ENCODE assay signal across 17 cellular contexts in the genomic region with DNA sequence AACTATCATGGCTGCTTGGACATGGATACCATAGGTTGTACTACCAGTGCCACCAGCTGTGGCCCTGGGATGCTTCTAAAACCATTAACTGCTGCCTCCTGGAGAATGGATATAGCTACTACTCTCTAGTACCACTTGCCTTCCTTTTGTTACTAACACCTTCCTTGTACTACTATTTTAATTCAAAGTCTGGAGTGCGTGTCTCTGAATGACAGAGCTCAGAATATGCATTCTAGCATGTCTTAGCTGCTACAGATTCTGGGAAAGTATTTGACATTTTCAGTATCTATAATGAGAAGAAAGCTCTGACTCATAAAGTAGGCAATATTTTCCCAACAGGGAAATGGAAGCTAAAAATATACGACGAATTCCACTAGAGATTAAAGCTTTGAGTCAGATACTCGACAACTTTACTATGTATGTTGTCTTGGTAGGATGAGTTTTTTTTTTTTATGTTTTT.
DNase-seq lines count a peak whose midpoint lies in the region; ATAC-seq and FAIRE-seq lines count a peak whose summit lies in the region.
"Had no signal": no experiment of that assay in that cellular context is flagged by ENCODE, and none has a peak within 500 bp of the region (broad histone marks: within the 10 kb centered on the region; RNA-seq: fewer than 3 reads in every experiment).

No MANE protein-coding gene starts in this region.

- no peaks in the 10 kb centered on the region for H3K36me3 Mint-ChIP-seq in activated T-cell treated with anti-CD3 and anti-CD28 coated beads, Interleukin-2, amount 50 U/mL, for 24 hours (ENCODE audit: low read depth)
- H3K36me3 Mint-ChIP-seq in stimulated activated naive CD8-positive, alpha-beta T cell treated with anti-CD3 and anti-CD28 coated beads, Interleukin-15, Interleukin-2, amounts not matched to agents 100 ng/mL and 50 ng/mL, for 24 hours (ENCODE audit: low read depth): no peaks in the 10 kb centered on the region

- peak overlapping the region; percentile 78; the same call in 1 of the 2 replicates for H3K27ac ChIP-seq in SK-N-MC
- H3K27ac ChIP-seq: skin epidermis had no signal

- DNase-seq in activated T-cell treated with anti-CD3 and anti-CD28 coated beads, Interleukin-2, amount 50 U/mL, for 24 hours: no peak
- DNase-seq in activated T-cell treated with anti-CD3 and anti-CD28 coated beads, Interleukin-2, amount 50 U/mL, for 1 hour: no peak
- DNase-seq in SK-N-MC (ENCODE audit: low read depth, low spot score): no peak
- no peak for DNase-seq in middle frontal gyrus (ENCODE audit: extremely low spot score, low spot score)
- no peak for DNase-seq in sciatic nerve (ENCODE audit: low spot score)
- DNase-seq: activated B cell treated with CpG ODN at 0.5 μM for 24 hours; activated effector memory CD4-positive, alpha-beta T cell treated with Interleukin-2 at 50 U/mL for 16 hours; AML-193; caudate nucleus; glutamatergic neuron; NCI-H1092 treated with DMSO at 0.1 percent for 48 hours; NCI-H2227 treated with DMSO at 0.1 percent for 48 hours had no signal

- no peak overlapping the region for H3K4me3 Mint-ChIP-seq in activated T-cell treated with anti-CD3 and anti-CD28 coated beads, Interleukin-2, amount 50 U/mL, for 24 hours
- H3K4me3 Mint-ChIP-seq in stimulated activated naive CD8-positive, alpha-beta T cell treated with anti-CD3 and anti-CD28 coated beads, Interleukin-15, Interleukin-2, amounts not matched to agents 100 ng/mL and 50 ng/mL, for 24 hours: no peak overlapping the region
- H3K4me3 Mint-ChIP-seq: activated B cell treated with CpG ODN at 0.5 μM for 24 hours had no signal

- H3K27ac Mint-ChIP-seq in activated T-cell treated with anti-CD3 and anti-CD28 coated beads, Interleukin-2, amount 50 U/mL, for 24 hours: peak overlapping the region; percentile 50
- H3K27ac Mint-ChIP-seq in stimulated activated naive CD8-positive, alpha-beta T cell treated with anti-CD3 and anti-CD28 coated beads, Interleukin-15, Interleukin-2, amounts not matched to agents 100 ng/mL and 50 ng/mL, for 24 hours: peak overlapping the region; percentile 69
- H3K27ac Mint-ChIP-seq: activated B cell treated with CpG ODN at 0.5 μM for 24 hours had no signal

- no peaks in the 10 kb centered on the region for H3K9me3 ChIP-seq in SK-N-MC (ENCODE audit: low read depth, low read length)

- no peaks in the 10 kb centered on the region for H3K36me3 ChIP-seq in SK-N-MC (ENCODE audit: insufficient read depth, low read length)

- intact Hi-C loops in sciatic nerve (cut with DNase I): no loop called here

- no peak for ATAC-seq in sciatic nerve
- no peak for ATAC-seq in HG02623 (IDR thresholded peaks at IDR 0.05; ENCODE audit: unreplicated experiment)

- peaks cover 17% of the 10 kb centered on the region for H3K27me3 Mint-ChIP-seq in activated T-cell treated with anti-CD3 and anti-CD28 coated beads, Interleukin-2, amount 50 U/mL, for 24 hours
- H3K27me3 Mint-ChIP-seq in stimulated activated naive CD8-positive, alpha-beta T cell treated with anti-CD3 and anti-CD28 coated beads, Interleukin-15, Interleukin-2, amounts not matched to agents 100 ng/mL and 50 ng/mL, for 24 hours: peaks cover 23% of the 10 kb centered on the region

- no peak overlapping the region for H3K9ac ChIP-seq in SK-N-MC (ENCODE audit: insufficient read length)

- peak overlapping the region; percentile 6; the same call in 1 of the 2 replicates for H3K4me3 ChIP-seq in SK-N-MC
- H3K4me3 ChIP-seq: skin epidermis had no signal

- no peaks in the 10 kb centered on the region for H3K9me3 Mint-ChIP-seq in activated T-cell treated with anti-CD3 and anti-CD28 coated beads, Interleukin-2, amount 50 U/mL, for 24 hours
- H3K9me3 Mint-ChIP-seq in stimulated activated naive CD8-positive, alpha-beta T cell treated with anti-CD3 and anti-CD28 coated beads, Interleukin-15, Interleukin-2, amounts not matched to agents 100 ng/mL and 50 ng/mL, for 24 hours: no peaks in the 10 kb centered on the region
- H3K9me3 Mint-ChIP-seq: activated B cell treated with CpG ODN at 0.5 μM for 24 hours had no signal

- peaks cover 55% of the 10 kb centered on the region for H3K4me1 Mint-ChIP-seq in activated T-cell treated with anti-CD3 and anti-CD28 coated beads, Interleukin-2, amount 50 U/mL, for 24 hours (ENCODE audit: low read depth)
- peaks cover 57% of the 10 kb centered on the region for H3K4me1 Mint-ChIP-seq in stimulated activated naive CD8-positive, alpha-beta T cell treated with anti-CD3 and anti-CD28 coated beads, Interleukin-15, Interleukin-2, amounts not matched to agents 100 ng/mL and 50 ng/mL, for 24 hours (ENCODE audit: low read depth)
- H3K4me1 Mint-ChIP-seq: activated B cell treated with CpG ODN at 0.5 μM for 24 hours had no signal

- peak; percentile 10 for FAIRE-seq in colon (lab: Jason Lieb, UNC)
- FAIRE-seq: keratinocyte had no signal
